Comparison of ENCODE assay signal across 8 cellular contexts in genomic region chr2:202912342-202912804, GRCh38. TPM values are rescaled to one million over a fixed set of nuclear protein-coding genes. Genes with fewer than 3 reads are reported as not detected.
DNase-seq lines count a peak whose midpoint lies in the region; ATAC-seq and TF ChIP-seq lines count a peak whose summit lies in the region.
"Not testable (repeated sequence)": the region's sequence is repeated elsewhere in the genome, so short reads cannot be mapped to it uniquely, and the experiment has no call there.

No MANE protein-coding gene starts in this region.

- H3K27me3 ChIP-seq in SK-N-SH (ENCODE audit: insufficient read depth); naive thymus-derived CD4-positive, alpha-beta T cell (ENCODE audit: control insufficient read depth in 2 of 2, insufficient read depth in 2 of 2, low read length in 2 of 2): not testable (repeated sequence)

- H3K27ac ChIP-seq in SK-N-SH (ENCODE audit: low read depth in 2 of 2, low read length in 1 of 2) (peak overlapping the region; percentile 99), temporal lobe (ENCODE audit: low read depth, low read length) (peak overlapping the region; percentile 87)
- peak overlapping the region; percentile 79 for H3K27ac ChIP-seq in naive thymus-derived CD4-positive, alpha-beta T cell (ENCODE audit: low read depth, low read length)

- H3K27me3 Mint-ChIP-seq in glutamatergic neuron (ENCODE audit: unreplicated experiment); naive thymus-derived CD4-positive, alpha-beta T cell: not testable (repeated sequence)

- H2AFZ ChIP-seq in SK-N-SH (ENCODE audit: low read depth) = peak overlapping the region; percentile 96

- intact Hi-C loops in naive thymus-derived CD4-positive, alpha-beta T cell (cut with micrococcal nuclease) = loop anchor here (1.0 to 10.0 kb wide), 9 partner anchors 415 to 1840 kb away; partner anchors contain the start of genes BMPR2 (in 2 of the 2), ABI2 (in 1 of the 2), ALS2 (in 1 of the 2) and HYCC2 (in 1 of the 2)

- H3K4me1 Mint-ChIP-seq in glutamatergic neuron (ENCODE audit: low read depth, unreplicated experiment) = not testable (repeated sequence)
- H3K4me1 Mint-ChIP-seq in naive thymus-derived CD4-positive, alpha-beta T cell = peaks cover 24 to 48% (median 36%) of the 10 kb centered on the region in 7 donors

- not testable (repeated sequence) for TF ChIP-seq CTCF in SK-N-SH (IDR thresholded peaks at IDR 0.05); glutamatergic neuron (IDR thresholded peaks at IDR 0.05; ENCODE audit: partially characterized antibody, unreplicated experiment)

- not testable (repeated sequence) for H4K20me1 ChIP-seq in SK-N-SH (ENCODE audit: insufficient read depth)

- TF ChIP-seq RAD21 in SK-N-SH (IDR thresholded peaks at IDR 0.05; ENCODE audit: low read length) = not testable (repeated sequence)

- WGBS in SK-N-SH (ENCODE audit: low lambda C conversion rate) = no CpG with 5 or more reads among the region's 41 CpGs

- peak; percentile 58 for ATAC-seq in GM21619 (IDR thresholded peaks at IDR 0.05; ENCODE audit: unreplicated experiment)
- peak; percentile 45 for ATAC-seq in HG03280 (IDR thresholded peaks at IDR 0.05; ENCODE audit: unreplicated experiment)
- peak; percentile 66 for ATAC-seq in naive thymus-derived CD4-positive, alpha-beta T cell

- H3K4me3 ChIP-seq in GM08714 (ENCODE audit: low read length) (peak overlapping the region; percentile 100), SK-N-SH (ENCODE audit: low read depth in 2 of 2, low read length in 1 of 2) (peak overlapping the region; percentile 93 to 98)
- peak overlapping the region; percentile 82 for H3K4me3 ChIP-seq in naive thymus-derived CD4-positive, alpha-beta T cell (ENCODE audit: low read length)

- CTCF ChIA-PET in SK-N-SH (lab: Yijun Ruan, JAX) = interaction anchor here (1.4 kb wide), 1 partner anchor 21 kb away, joined by 4 read pairs; no protein-coding TSS in a partner anchor
- CTCF ChIA-PET in naive thymus-derived CD4-positive, alpha-beta T cell (lab: Charles Lee) = interaction anchor here (0.9 kb wide), 1 partner anchor 20 kb away, joined by 3 read pairs; no protein-coding TSS in a partner anchor

- not testable (repeated sequence) for H3K9me3 Mint-ChIP-seq in glutamatergic neuron (ENCODE audit: unreplicated experiment); naive thymus-derived CD4-positive, alpha-beta T cell

- not testable (repeated sequence) for TF ChIP-seq EP300 in SK-N-SH (IDR thresholded peaks at IDR 0.05; ENCODE audit: borderline replicate concordance in 1 of 2, low read depth in 1 of 2, low read length in 1 of 2)

- H3K9me3 ChIP-seq in SK-N-SH; naive thymus-derived CD4-positive, alpha-beta T cell (ENCODE audit: control insufficient read depth in 2 of 3, low read length in 3 of 3): not testable (repeated sequence)

- not testable (repeated sequence) for H3K4me1 ChIP-seq in SK-N-SH (ENCODE audit: control insufficient read depth in 1 of 2, insufficient read depth in 2 of 2, low read depth in 1 of 2, low read length in 1 of 2)
- peaks cover 4 to 11% of the 10 kb centered on the region in 2 donors for H3K4me1 ChIP-seq in naive thymus-derived CD4-positive, alpha-beta T cell (ENCODE audit: control insufficient read depth in 2 of 2, insufficient read depth in 2 of 2, low read length in 2 of 2)

- not testable (repeated sequence) for H3K36me3 ChIP-seq in SK-N-SH (replicated peaks in 1 of 2; ENCODE audit: control insufficient read depth in 1 of 2, insufficient read depth in 2 of 2, low read length in 1 of 2); naive thymus-derived CD4-positive, alpha-beta T cell (ENCODE audit: control insufficient read depth in 2 of 3, insufficient read depth in 3 of 3, low read length in 3 of 3)

- H3K4me2 ChIP-seq in SK-N-SH = peak overlapping the region; percentile 79

- POLR2A ChIA-PET in SK-N-SH (lab: Yijun Ruan, JAX) = not testable (repeated sequence)
- POLR2A ChIA-PET in naive thymus-derived CD4-positive, alpha-beta T cell (lab: Charles Lee) = interaction anchor here (1.2 to 2.3 kb wide), 5 partner anchors 10 to 326 kb away, joined by 3 to 16 read pairs (median 4); partner anchors contain the start of gene CYP20A1

- peaks cover 51% of the 10 kb centered on the region for H3K79me2 ChIP-seq in SK-N-SH (ENCODE audit: insufficient read depth)

- peak overlapping the region; percentile 99 for H3K27ac Mint-ChIP-seq in glutamatergic neuron (ENCODE audit: unreplicated experiment)
- H3K27ac Mint-ChIP-seq in naive thymus-derived CD4-positive, alpha-beta T cell = peak overlapping the region; percentile 93 to 99 (median 97)

- H3F3A ChIP-seq in SK-N-SH (replicated peaks; ENCODE audit: insufficient read depth) = peaks cover 10% of the 10 kb centered on the region

- H3K4me3 Mint-ChIP-seq in glutamatergic neuron (ENCODE audit: unreplicated experiment) = peak overlapping the region; percentile 99
- H3K4me3 Mint-ChIP-seq in naive thymus-derived CD4-positive, alpha-beta T cell = peak overlapping the region; percentile 90 to 100 (median 98)

- H3K36me3 Mint-ChIP-seq in glutamatergic neuron (ENCODE audit: unreplicated experiment); naive thymus-derived CD4-positive, alpha-beta T cell: not testable (repeated sequence)

- DNase-seq in SK-N-SH, glutamatergic neuron: not testable (repeated sequence)
- DNase-seq in amniotic epithelial cell (ENCODE audit: low read depth) = peak; percentile 10
- peak in 1 of 9 donors; percentile 57 for DNase-seq in naive thymus-derived CD4-positive, alpha-beta T cell

- H3K9me2 ChIP-seq in SK-N-SH = not testable (repeated sequence)

- H3K9ac ChIP-seq in SK-N-SH = peak overlapping the region; percentile 92

RNA-seq across cellular contexts. Expression of gene CARF, which starts 0.3 kb away (rescaled TPM):
- polyA plus RNA-seq in SK-N-SH (2012; rRNA removed) = 4.6 and 8.3 TPM in 2 replicates
- 5.1 and 5.9 TPM in 2 replicates for polyA plus RNA-seq in SK-N-SH (2012; cell fraction: cytosol; rRNA removed)
- 9.4 and 21.3 TPM in 2 replicates for polyA plus RNA-seq in SK-N-SH (2012; cell fraction: nucleus; rRNA removed)
- total RNA-seq in glutamatergic neuron (ENCODE audit: unreplicated experiment) = 9.1 TPM
- 10 to 100 TPM; 10.2 to 31.2 (median 15.4) TPM for total RNA-seq in naive thymus-derived CD4-positive, alpha-beta T cell
- polyA plus RNA-seq in naive thymus-derived CD4-positive, alpha-beta T cell = 1 to 10 TPM; 4.8 to 5.4 TPM
- 20.9 TPM for total RNA-seq in temporal lobe

RNA-seq across cellular contexts. Expression of gene WDR12, which starts 0.9 kb away (rescaled TPM):
- 21.2 and 41.0 TPM in 2 replicates for polyA plus RNA-seq in SK-N-SH (2012; rRNA removed)
- 38.0 and 46.9 TPM in 2 replicates for polyA plus RNA-seq in SK-N-SH (2012; cell fraction: cytosol; rRNA removed)
- polyA plus RNA-seq in SK-N-SH (2012; cell fraction: nucleus; rRNA removed) = 18.8 and 49.4 TPM in 2 replicates
- total RNA-seq in glutamatergic neuron (ENCODE audit: unreplicated experiment) = 53.5 TPM
- 10 to 100 TPM; 17.2 to 50.4 (median 20.8) TPM for total RNA-seq in naive thymus-derived CD4-positive, alpha-beta T cell
- 10 to 100 TPM; 16.8 to 17.5 TPM for polyA plus RNA-seq in naive thymus-derived CD4-positive, alpha-beta T cell
- 18.7 TPM for total RNA-seq in temporal lobe

RNA-seq across cellular contexts. Expression of gene ICA1L, which starts 40.8 kb away (rescaled TPM):
- polyA plus RNA-seq in SK-N-SH (2012; rRNA removed) = 3.7 and 5.9 TPM in 2 replicates
- polyA plus RNA-seq in SK-N-SH (2012; cell fraction: cytosol; rRNA removed) = 3.9 and 4.1 TPM in 2 replicates
- 11.5 and 20.8 TPM in 2 replicates for polyA plus RNA-seq in SK-N-SH (2012; cell fraction: nucleus; rRNA removed)
- total RNA-seq in glutamatergic neuron (ENCODE audit: unreplicated experiment) = 12.0 TPM
- total RNA-seq in naive thymus-derived CD4-positive, alpha-beta T cell = 1 to 10 TPM in 4 of 5 experiments, under 1 TPM in 1; 0.65 to 4.6 (median 3.2) TPM
- polyA plus RNA-seq in naive thymus-derived CD4-positive, alpha-beta T cell = 1 to 10 TPM; 1.4 to 1.5 TPM
- total RNA-seq in temporal lobe = 99.8 TPM
